In the genomic region with DNA sequence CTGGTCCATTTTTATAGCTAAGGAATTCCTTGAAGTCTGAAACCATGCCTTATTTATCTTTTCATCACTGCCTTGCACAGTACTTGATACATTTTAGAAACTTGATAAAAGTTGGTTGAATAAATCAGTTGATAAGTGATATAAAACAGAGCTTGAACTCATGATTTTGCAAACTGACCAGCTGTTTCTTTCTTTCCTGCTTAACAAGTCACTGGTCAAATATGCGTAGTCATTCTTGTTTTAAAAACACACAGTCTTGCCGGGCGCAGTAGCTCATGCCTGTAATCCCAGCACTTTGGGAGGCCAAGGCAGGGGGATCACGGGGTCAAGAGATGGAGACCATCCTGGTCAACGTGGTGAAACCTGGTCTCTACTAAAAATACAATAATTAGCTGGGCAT, we compare ENCODE assay signal across 1 cellular context.
TF ChIP-seq lines count a peak whose summit lies in the region.

No MANE protein-coding gene starts in this region.

TF ChIP-seq in IMR-90, 13 proteins besides CTCF, POLR2A, EP300 and RAD21:
- TF ChIP-seq MAZ (IDR thresholded peaks at IDR 0.05; ENCODE audit: borderline replicate concordance, low read depth, low read length), result no peak
- TF ChIP-seq RCOR1 (IDR thresholded peaks at IDR 0.05; ENCODE audit: insufficient replicate concordance, low read length), result no peak
- TF ChIP-seq NFE2L2 (IDR thresholded peaks at IDR 0.05; ENCODE audit: low read depth, low read length), result peak; percentile 85
- TF ChIP-seq MAFK (IDR thresholded peaks at IDR 0.05; ENCODE audit: low read depth, low read length), result no peak
- no peak for TF ChIP-seq SMC3 (IDR thresholded peaks at IDR 0.05; ENCODE audit: low read depth, low read length)
- peak; percentile 12; the same call in 1 of the 2 replicates for TF ChIP-seq CEBPB (IDR thresholded peaks at IDR 0.05; ENCODE audit: low read depth, low read length)
- no peak for TF ChIP-seq MXI1 (IDR thresholded peaks at IDR 0.05; ENCODE audit: borderline replicate concordance, low read depth, low read length)
- TF ChIP-seq, protein P1, sequence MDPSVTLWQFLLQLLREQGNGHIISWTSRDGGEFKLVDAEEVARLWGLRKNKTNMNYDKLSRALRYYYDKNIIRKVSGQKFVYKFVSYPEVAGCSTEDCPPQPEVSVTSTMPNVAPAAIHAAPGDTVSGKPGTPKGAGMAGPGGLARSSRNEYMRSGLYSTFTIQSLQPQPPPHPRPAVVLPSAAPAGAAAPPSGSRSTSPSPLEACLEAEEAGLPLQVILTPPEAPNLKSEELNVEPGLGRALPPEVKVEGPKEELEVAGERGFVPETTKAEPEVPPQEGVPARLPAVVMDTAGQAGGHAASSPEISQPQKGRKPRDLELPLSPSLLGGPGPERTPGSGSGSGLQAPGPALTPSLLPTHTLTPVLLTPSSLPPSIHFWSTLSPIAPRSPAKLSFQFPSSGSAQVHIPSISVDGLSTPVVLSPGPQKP (IDR thresholded peaks at IDR 0.05; ENCODE audit: borderline replicate concordance, low read depth, low read length), result no peak
